Comparison of ENCODE assay signal across 20 cellular contexts in the genomic region with DNA sequence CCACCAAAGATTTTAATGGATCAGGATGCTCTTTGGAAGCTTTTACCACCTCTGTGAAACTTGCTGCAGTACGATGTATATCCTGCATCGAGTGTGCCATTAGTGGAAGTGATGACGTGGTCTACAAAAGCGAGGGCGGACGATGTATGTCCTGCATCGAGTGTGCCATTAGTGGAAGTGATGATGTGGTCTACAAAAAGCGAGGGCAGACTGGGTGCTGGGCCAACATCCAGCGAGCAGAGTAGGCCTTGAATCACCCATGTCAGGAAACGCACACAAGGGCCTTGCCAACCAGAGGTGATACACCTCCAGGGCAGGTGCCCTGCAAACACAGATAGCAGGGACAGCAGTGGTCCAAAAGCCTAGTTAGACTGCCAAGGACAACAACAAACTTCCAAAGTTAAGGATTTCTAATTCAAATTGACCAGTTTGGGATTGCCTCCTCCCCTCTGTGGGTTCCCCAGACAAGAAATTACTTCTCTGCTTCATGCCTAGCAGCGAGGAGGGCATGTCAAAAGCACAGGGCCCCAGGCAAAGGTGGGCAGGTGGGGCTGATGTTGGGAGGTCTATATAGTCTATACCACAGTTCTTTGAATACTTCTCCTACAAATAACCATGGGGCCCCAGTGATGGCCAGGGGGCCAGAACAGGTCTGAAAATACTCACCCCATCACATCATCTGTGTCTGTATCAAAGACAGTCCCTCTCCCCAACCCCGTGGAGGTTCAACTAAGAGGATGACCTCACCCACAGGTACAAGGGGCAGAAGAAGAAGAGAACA.
"Had no signal": no experiment of that assay in that cellular context is flagged by ENCODE, and none has a peak within 500 bp of the region (broad histone marks: within the 10 kb centered on the region; RNA-seq: fewer than 3 reads in every experiment).

No MANE protein-coding gene starts in this region.

- H3K27me3 ChIP-seq: gastrocnemius medialis, pancreas, right lobe of liver, tibial nerve had no signal

- H3K27ac ChIP-seq: esophagus squamous epithelium, gastrocnemius medialis, pancreas, right lobe of liver, tibial nerve, WERI-Rb-1 had no signal

- H3K9me3 Mint-ChIP-seq: activated CD4-positive, alpha-beta T cell treated with anti-CD3 and anti-CD28 coated beads, Interleukin-2, amount 10 ng/mL, durations not matched to agents 7 days and 5 days; activated naive CD4-positive, alpha-beta T cell treated with anti-CD3 and anti-CD28 coated beads, Interleukin-2, amount 10 ng/mL, durations not matched to agents 7 days and 5 days; activated naive CD8-positive, alpha-beta T cell treated with anti-CD3 and anti-CD28 coated beads, Interleukin-2, amount 50 U/mL, for 24 hours; effector memory CD8-positive, alpha-beta T cell; memory B cell; nephron had no signal

- H3K27ac Mint-ChIP-seq: activated CD4-positive, alpha-beta T cell treated with anti-CD3 and anti-CD28 coated beads, Interleukin-2, amount 10 ng/mL, durations not matched to agents 7 days and 5 days; activated CD8-positive, alpha-beta T cell treated with anti-CD3 and anti-CD28 coated beads, Interleukin-2, amount 10 ng/mL, durations not matched to agents 7 days and 5 days; activated naive CD4-positive, alpha-beta T cell treated with anti-CD3 and anti-CD28 coated beads, Interleukin-2, amount 10 ng/mL, durations not matched to agents 7 days and 5 days; activated naive CD8-positive, alpha-beta T cell treated with anti-CD3 and anti-CD28 coated beads, Interleukin-2, amount 50 U/mL, for 24 hours; effector memory CD8-positive, alpha-beta T cell; memory B cell; nephron had no signal

- H3K36me3 ChIP-seq: esophagus squamous epithelium, gastrocnemius medialis, pancreas, right lobe of liver, tibial nerve had no signal

- H3K36me3 Mint-ChIP-seq: activated naive CD4-positive, alpha-beta T cell treated with anti-CD3 and anti-CD28 coated beads, Interleukin-2, amount 10 ng/mL, durations not matched to agents 7 days and 5 days had no signal

- FAIRE-seq: pancreas, urothelium cell line had no signal

- H3K4me1 Mint-ChIP-seq: activated CD4-positive, alpha-beta T cell treated with anti-CD3 and anti-CD28 coated beads, Interleukin-2, amount 10 ng/mL, durations not matched to agents 7 days and 5 days; activated naive CD4-positive, alpha-beta T cell treated with anti-CD3 and anti-CD28 coated beads, Interleukin-2, amount 10 ng/mL, durations not matched to agents 7 days and 5 days; activated naive CD8-positive, alpha-beta T cell treated with anti-CD3 and anti-CD28 coated beads, Interleukin-2, amount 50 U/mL, for 24 hours; memory B cell had no signal

- H3K9me3 ChIP-seq: esophagus squamous epithelium, gastrocnemius medialis, pancreas, right lobe of liver, tibial nerve had no signal

- H3K4me3 ChIP-seq: esophagus squamous epithelium, gastrocnemius medialis, pancreas, right lobe of liver, tibial nerve had no signal

- H3K4me3 Mint-ChIP-seq: activated CD4-positive, alpha-beta T cell treated with anti-CD3 and anti-CD28 coated beads, Interleukin-2, amount 10 ng/mL, durations not matched to agents 7 days and 5 days; activated CD8-positive, alpha-beta T cell treated with anti-CD3 and anti-CD28 coated beads, Interleukin-2, amount 10 ng/mL, durations not matched to agents 7 days and 5 days; activated naive CD4-positive, alpha-beta T cell treated with anti-CD3 and anti-CD28 coated beads, Interleukin-2, amount 10 ng/mL, durations not matched to agents 7 days and 5 days; activated naive CD8-positive, alpha-beta T cell treated with anti-CD3 and anti-CD28 coated beads, Interleukin-2, amount 50 U/mL, for 24 hours; effector memory CD8-positive, alpha-beta T cell; memory B cell; nephron had no signal

- DNase-seq: activated CD4-positive, alpha-beta T cell treated with anti-CD3 and anti-CD28 coated beads, Interleukin-2, amount 10 ng/mL, durations not matched to agents 7 days and 5 days; activated CD4-positive, CD25-positive, alpha-beta regulatory T cell treated with anti-CD3 and anti-CD28 coated beads, Interleukin-2, amount 50 U/mL, for 72 hours; activated CD8-positive, alpha-beta T cell treated with anti-CD3 and anti-CD28 coated beads, Interleukin-2, amount 10 ng/mL, durations not matched to agents 7 days and 5 days; activated naive CD4-positive, alpha-beta T cell treated with anti-CD3 and anti-CD28 coated beads, Interleukin-2, amount 10 ng/mL, durations not matched to agents 7 days and 5 days; activated naive CD8-positive, alpha-beta T cell treated with anti-CD3 and anti-CD28 coated beads, Interleukin-2, amount 50 U/mL, for 24 hours; effector memory CD8-positive, alpha-beta T cell; esophagus squamous epithelium; gastrocnemius medialis; hypothalamus; stimulated activated CD4-positive, alpha-beta T cell treated with anti-CD3 and anti-CD28 coated beads, Interleukin-4, amount 100 ng/mL, for 1 hour; stimulated activated naive CD4-positive, alpha-beta T cell treated with Interleukin-2 at 50 U/mL for 16 hours; substantia nigra; WERI-Rb-1 had no signal

- H3K4me1 ChIP-seq: esophagus squamous epithelium, gastrocnemius medialis, pancreas, right lobe of liver, tibial nerve had no signal

- H3K27me3 Mint-ChIP-seq: activated CD4-positive, alpha-beta T cell treated with anti-CD3 and anti-CD28 coated beads, Interleukin-2, amount 10 ng/mL, durations not matched to agents 7 days and 5 days; memory B cell had no signal

- ATAC-seq: activated CD8-positive, alpha-beta T cell treated with anti-CD3 and anti-CD28 coated beads, Interleukin-2, amount 10 ng/mL, durations not matched to agents 7 days and 5 days; activated naive CD8-positive, alpha-beta T cell treated with anti-CD3 and anti-CD28 coated beads, Interleukin-2, amount 50 U/mL, for 24 hours; effector memory CD8-positive, alpha-beta T cell; gastrocnemius medialis; pancreas; right lobe of liver; SK-N-SH treated with all-trans-retinoic acid at 6 μM for 48 hours had no signal
